ENCODE assay signal across 2 cellular contexts in genomic region chr6:99432877-99433276, GRCh38.
A peak's percentile ranks its signal among the peaks of the same experiment; 100 is the strongest.
TF ChIP-seq lines count a peak whose summit lies in the region.

No MANE protein-coding gene starts in this region.

TF ChIP-seq in IMR-90, 13 proteins besides CTCF, POLR2A, EP300 and RAD21:
- TF ChIP-seq MAFK (IDR thresholded peaks at IDR 0.05; ENCODE audit: low read depth, low read length) = no peak
- TF ChIP-seq RFX5 (IDR thresholded peaks at IDR 0.05; ENCODE audit: low read depth, low read length) = no peak

TF ChIP-seq in HepG2, 621 proteins besides CTCF, POLR2A, EP300 and RAD21 (continues in another document):
- TF ChIP-seq POGZ (CRISPR knock-in tag; IDR thresholded peaks at IDR 0.05) (0 out of 2 replicates have a peak, but pooled peaks have one; percentile 33), ZMYM4 (CRISPR knock-in tag; IDR thresholded peaks at IDR 0.05) (peak; percentile 37; the same call in 1 of the 2 replicates), MTA3 (CRISPR knock-in tag; IDR thresholded peaks at IDR 0.05) (no peak), HNF4A (CRISPR knock-in tag; IDR thresholded peaks at IDR 0.05) (peak; percentile 72), ZBTB46 (CRISPR knock-in tag; IDR thresholded peaks at IDR 0.05; ENCODE audit: borderline replicate concordance) (no peak), ZKSCAN8 (CRISPR knock-in tag; IDR thresholded peaks at IDR 0.05; ENCODE audit: borderline replicate concordance) (peak; percentile 69; the same call in 1 of the 2 replicates), SIX1 (CRISPR knock-in tag; IDR thresholded peaks at IDR 0.05; ENCODE audit: borderline replicate concordance) (no peak), ASH2L (IDR thresholded peaks at IDR 0.05; ENCODE audit: insufficient read length, low read depth, low read length) (peak; percentile 15), ZNF10 (CRISPR knock-in tag; IDR thresholded peaks at IDR 0.05; ENCODE audit: borderline replicate concordance, low read depth) (no peak), SAFB2 (CRISPR knock-in tag; IDR thresholded peaks at IDR 0.05; ENCODE audit: borderline replicate concordance, low read depth) (no peak), ZNF644 (CRISPR knock-in tag; IDR thresholded peaks at IDR 0.05; ENCODE audit: low read depth) (peak; percentile 63; the same call in 1 of the 2 replicates), NFRKB (IDR thresholded peaks at IDR 0.05) (no peak), HNRNPK (IDR thresholded peaks at IDR 0.05; ENCODE audit: low read depth, low read length, poor library complexity, severe bottlenecking) (no peak), ELF4 (CRISPR knock-in tag; IDR thresholded peaks at IDR 0.05; ENCODE audit: borderline replicate concordance) (no peak), FOXO1 (CRISPR knock-in tag; IDR thresholded peaks at IDR 0.05) (no peak), DDIT3 (CRISPR knock-in tag; IDR thresholded peaks at IDR 0.05) (no peak), ZNF142 (CRISPR knock-in tag; IDR thresholded peaks at IDR 0.05) (no peak), ATF7-NPFF (CRISPR knock-in tag; IDR thresholded peaks at IDR 0.05; ENCODE audit: low read depth) (no peak), SP1 (IDR thresholded peaks at IDR 0.05) (no peak), SP1 (CRISPR knock-in tag; IDR thresholded peaks at IDR 0.05) (no peak), SNAI1 (CRISPR knock-in tag; IDR thresholded peaks at IDR 0.05; ENCODE audit: borderline replicate concordance) (no peak), TEAD3 (CRISPR knock-in tag; optimal IDR thresholded peaks at IDR 0.05; ENCODE audit: borderline replicate concordance) (peak; percentile 90), ZXDC (CRISPR knock-in tag; IDR thresholded peaks at IDR 0.05) (no peak), HOXA9 (CRISPR knock-in tag; IDR thresholded peaks at IDR 0.05; ENCODE audit: borderline replicate concordance) (no peak), PAXIP1 (CRISPR knock-in tag; conservative IDR thresholded peaks at IDR 0.05) (peak; percentile 44; the same call in 1 of the 2 replicates), HOXA5 (CRISPR knock-in tag; IDR thresholded peaks at IDR 0.05) (no peak), FOSL2 (CRISPR knock-in tag; IDR thresholded peaks at IDR 0.05) (peak; percentile 53), HOMEZ (CRISPR knock-in tag; IDR thresholded peaks at IDR 0.05; ENCODE audit: low read depth) (peak; percentile 71), NFKB2 (CRISPR knock-in tag; IDR thresholded peaks at IDR 0.05; ENCODE audit: borderline replicate concordance) (no peak), NCOR1 (IDR thresholded peaks at IDR 0.05; ENCODE audit: borderline replicate concordance, low read length) (0 out of 2 replicates have a peak, but pooled peaks have one; percentile 16), ZNF274 (CRISPR knock-in tag; IDR thresholded peaks at IDR 0.05) (no peak), JUN (CRISPR knock-in tag; IDR thresholded peaks at IDR 0.05) (peak; percentile 82; the same call in 1 of the 2 replicates), ZNF326 (CRISPR knock-in tag; IDR thresholded peaks at IDR 0.05; ENCODE audit: borderline replicate concordance) (no peak), ZNF766 (CRISPR knock-in tag; IDR thresholded peaks at IDR 0.05; ENCODE audit: borderline replicate concordance) (no peak), MTERF4 (CRISPR knock-in tag; IDR thresholded peaks at IDR 0.05) (no peak), NR2F6 (IDR thresholded peaks at IDR 0.05) (peak; percentile 34; the same call in 1 of the 2 replicates), NR2F6 (CRISPR knock-in tag; IDR thresholded peaks at IDR 0.05) (peak; percentile 58), CENPX (CRISPR knock-in tag; IDR thresholded peaks at IDR 0.05) (no peak), ATF2 (CRISPR knock-in tag; IDR thresholded peaks at IDR 0.05) (peak; percentile 36; the same call in 1 of the 2 replicates), PAWR (CRISPR knock-in tag; IDR thresholded peaks at IDR 0.05; ENCODE audit: borderline replicate concordance) (no peak), NR2F1 (CRISPR knock-in tag; IDR thresholded peaks at IDR 0.05) (peak; percentile 15 to 77; a peak in 2 of 4 replicates)
